1 cellular context compared by ENCODE assay signal in genomic region chr3:195699148-195699771, GRCh38.
TF ChIP-seq lines count a peak whose summit lies in the region.

No MANE protein-coding gene starts in this region.

TF ChIP-seq in K562, 482 proteins besides CTCF, POLR2A, EP300 and RAD21 (continued from another document and continues in another):
- TF ChIP-seq ZBTB34 (CRISPR knock-in tag; IDR thresholded peaks at IDR 0.05) = no peak
- no peak for TF ChIP-seq ZBED1 (IDR thresholded peaks at IDR 0.05)
- no peak for TF ChIP-seq ATF1 (CRISPR knock-in tag; IDR thresholded peaks at IDR 0.05)
- TF ChIP-seq ATF1 (tag; IDR thresholded peaks at IDR 0.05) = peak; percentile 38; the same call in 1 of the 2 replicates
- TF ChIP-seq KLF10 (CRISPR knock-in tag; IDR thresholded peaks at IDR 0.05) = 0 out of 2 replicates have a peak, but pooled peaks have one; percentile 45
- peak; percentile 51; the same call in 1 of the 2 replicates for TF ChIP-seq CREM (IDR thresholded peaks at IDR 0.05; ENCODE audit: low read depth)
- TF ChIP-seq NFE2 (IDR thresholded peaks at IDR 0.05; ENCODE audit: low read depth) = no peak
- TF ChIP-seq TSC22D4 (tag; IDR thresholded peaks at IDR 0.05) = no peak
- no peak for TF ChIP-seq TFE3 (CRISPR knock-in tag; IDR thresholded peaks at IDR 0.05)
- TF ChIP-seq SAFB (IDR thresholded peaks at IDR 0.05; ENCODE audit: borderline replicate concordance, low read depth, low read length) = no peak
- TF ChIP-seq JUN (IDR thresholded peaks at IDR 0.05; ENCODE audit: borderline replicate concordance, low read depth, low read length) = 0 out of 2 replicates have a peak, but pooled peaks have one; percentile 32
- no peak for TF ChIP-seq JUN (CRISPR knock-in tag; IDR thresholded peaks at IDR 0.05; ENCODE audit: borderline replicate concordance)
- TF ChIP-seq ARID1B (IDR thresholded peaks at IDR 0.05) = no peak
- no peak for TF ChIP-seq LARP7 (IDR thresholded peaks at IDR 0.05)
- peak; percentile 70 for TF ChIP-seq PHF20 (IDR thresholded peaks at IDR 0.05; ENCODE audit: partially characterized antibody)
- no peak for TF ChIP-seq TCF3 (CRISPR knock-in tag; IDR thresholded peaks at IDR 0.05)
- TF ChIP-seq FOXA3 (CRISPR knock-in tag; conservative IDR thresholded peaks at IDR 0.05 in 1 of 2, IDR thresholded peaks at IDR 0.05 in 1 of 2) = 0 out of 4 replicates have a peak, but pooled peaks of 1 of the 2 experiments have one; percentile 36
- no peak for TF ChIP-seq PHB (CRISPR knock-in tag; IDR thresholded peaks at IDR 0.05)
- no peak for TF ChIP-seq RUNX1 (IDR thresholded peaks at IDR 0.05; ENCODE audit: low read depth)
- TF ChIP-seq ZNF316 (IDR thresholded peaks at IDR 0.05) = peak; percentile 69
- no peak for TF ChIP-seq RNF219 (CRISPR knock-in tag; IDR thresholded peaks at IDR 0.05)
- TF ChIP-seq E2F4 (CRISPR knock-in tag; IDR thresholded peaks at IDR 0.05; ENCODE audit: low read depth) = no peak
- TF ChIP-seq NR1H2 (CRISPR knock-in tag; IDR thresholded peaks at IDR 0.05) = no peak
- TF ChIP-seq HOMEZ (CRISPR knock-in tag; IDR thresholded peaks at IDR 0.05) = no peak
- no peak for TF ChIP-seq BDP1 (IDR thresholded peaks at IDR 0.05; ENCODE audit: insufficient read depth, insufficient read length)
- TF ChIP-seq BCLAF1 (IDR thresholded peaks at IDR 0.05; ENCODE audit: borderline replicate concordance in 1 of 2, control insufficient read depth in 1 of 2, low read depth in 2 of 2, low read length in 1 of 2) = no peak
- TF ChIP-seq FOXJ2 (tag; IDR thresholded peaks at IDR 0.05) = no peak
- TF ChIP-seq HES1 (IDR thresholded peaks at IDR 0.05; ENCODE audit: low read depth) = no peak
- TF ChIP-seq CBX8 (IDR thresholded peaks at IDR 0.05; ENCODE audit: borderline replicate concordance, extremely low read depth, low read depth, low read length, poor library complexity, severe bottlenecking) = no peak
- TF ChIP-seq ADNP (tag; IDR thresholded peaks at IDR 0.05) = no peak
- no peak for TF ChIP-seq ZC3H11A (IDR thresholded peaks at IDR 0.05; ENCODE audit: low read depth, low read length)
- TF ChIP-seq CHAMP1 (IDR thresholded peaks at IDR 0.05) = no peak
- TF ChIP-seq ZNF668 (CRISPR knock-in tag; IDR thresholded peaks at IDR 0.05) = no peak
- peak; percentile 35; the same call in 1 of the 2 replicates for TF ChIP-seq MAFG (tag; conservative IDR thresholded peaks at IDR 0.05)
- peak; percentile 11 for TF ChIP-seq SMAD1 (IDR thresholded peaks at IDR 0.05; ENCODE audit: low read depth, low read length, partially characterized antibody)
- TF ChIP-seq E2F3 (CRISPR knock-in tag; IDR thresholded peaks at IDR 0.05) = no peak
- no peak for TF ChIP-seq PHF21A (IDR thresholded peaks at IDR 0.05; ENCODE audit: borderline replicate concordance, low read depth)
- no peak for TF ChIP-seq BRD9 (IDR thresholded peaks at IDR 0.05; ENCODE audit: low read depth, partially characterized antibody)
- no peak for TF ChIP-seq ZNF780A (CRISPR knock-in tag; IDR thresholded peaks at IDR 0.05)
- TF ChIP-seq MLLT1 (IDR thresholded peaks at IDR 0.05) = no peak
- TF ChIP-seq HBP1 (CRISPR knock-in tag; IDR thresholded peaks at IDR 0.05) = 0 out of 2 replicates have a peak, but pooled peaks have one; percentile 35
- TF ChIP-seq L3MBTL2 (IDR thresholded peaks at IDR 0.05) = no peak
- TF ChIP-seq TEAD4 (IDR thresholded peaks at IDR 0.05; ENCODE audit: low read length) = 0 out of 2 replicates have a peak, but pooled peaks have one; percentile 7
- no peak for TF ChIP-seq TEAD4 (CRISPR knock-in tag; IDR thresholded peaks at IDR 0.05; ENCODE audit: borderline replicate concordance)
- 0 out of 2 replicates have a peak, but pooled peaks have one; percentile 38 for TF ChIP-seq CREB3L1 (IDR thresholded peaks at IDR 0.05; ENCODE audit: borderline replicate concordance, low read depth)
- TF ChIP-seq ELF2 (CRISPR knock-in tag; IDR thresholded peaks at IDR 0.05) = no peak
- no peak for TF ChIP-seq POLR2B (IDR thresholded peaks at IDR 0.05; ENCODE audit: low read depth, partially characterized antibody)
- 0 out of 2 replicates have a peak, but pooled peaks have one; percentile 16 for TF ChIP-seq FOXA1 (IDR thresholded peaks at IDR 0.05; ENCODE audit: borderline replicate concordance)
